In genomic region chr7:36749282-36749960, GRCh38 we compare ENCODE assay signal across 16 cellular contexts. TPM values are rescaled to one million over a fixed set of nuclear protein-coding genes. Genes with fewer than 3 reads are reported as not detected.
A peak's percentile ranks its signal among the peaks of the same experiment; 100 is the strongest.
DNase-seq lines count a peak whose midpoint lies in the region; ATAC-seq and TF ChIP-seq lines count a peak whose summit lies in the region.
"Had no signal": no experiment of that assay in that cellular context is flagged by ENCODE, and none has a peak within 500 bp of the region (broad histone marks: within the 10 kb centered on the region; RNA-seq: fewer than 3 reads in every experiment).

No MANE protein-coding gene starts in this region.

- H3K36me3 Mint-ChIP-seq in activated naive CD4-positive, alpha-beta T cell treated with anti-CD3 and anti-CD28 coated beads, Interleukin-2, amount 50 U/mL, for 72 hours, result peaks cover 4 to 11% of the 10 kb centered on the region in 2 donors
- H3K36me3 Mint-ChIP-seq in activated naive CD4-positive, alpha-beta T cell treated with anti-CD3 and anti-CD28 coated beads for 36 hours (ENCODE audit: low read depth), result no peaks in the 10 kb centered on the region
- H3K36me3 Mint-ChIP-seq in activated T-cell treated with anti-CD3 and anti-CD28 coated beads, Interleukin-2, amount 50 U/mL, for 24 hours (ENCODE audit: low read depth), result no peaks in the 10 kb centered on the region
- H3K36me3 Mint-ChIP-seq: type B pancreatic cell had no signal

- peak; percentile 40 to 65 for ATAC-seq in activated naive CD4-positive, alpha-beta T cell treated with anti-CD3 and anti-CD28 coated beads, Interleukin-2, amount 50 U/mL, for 72 hours
- ATAC-seq in sciatic nerve, result peak; percentile 38
- no peak for ATAC-seq in HG02870 (IDR thresholded peaks at IDR 0.05; ENCODE audit: unreplicated experiment)
- ATAC-seq: SK-N-SH treated with all-trans-retinoic acid at 6 μM for 48 hours had no signal

- H3K4me1 Mint-ChIP-seq in activated naive CD4-positive, alpha-beta T cell treated with anti-CD3 and anti-CD28 coated beads for 36 hours (ENCODE audit: low read depth), result peaks cover 15% of the 10 kb centered on the region
- peaks cover 35% of the 10 kb centered on the region for H3K4me1 Mint-ChIP-seq in activated T-cell treated with anti-CD3 and anti-CD28 coated beads, Interleukin-2, amount 50 U/mL, for 24 hours (ENCODE audit: low read depth)

- no peak for TF ChIP-seq CTCF in fibroblast of mammary gland (conservative IDR thresholded peaks at IDR 0.05; ENCODE audit: control insufficient read depth, insufficient read depth, low read depth, low read length)

- intact Hi-C loops in activated naive CD4-positive, alpha-beta T cell treated with anti-CD3 and anti-CD28 coated beads for 36 hours (cut with micrococcal nuclease), result no loop called here
- intact Hi-C loops in sciatic nerve (cut with DNase I), result no loop called here

- CTCF ChIA-PET in activated naive CD4-positive, alpha-beta T cell treated with anti-CD3 and anti-CD28 coated beads for 36 hours (lab: Charles Lee), result no interaction called here

- no peak overlapping the region for H3K27ac Mint-ChIP-seq in activated naive CD4-positive, alpha-beta T cell treated with anti-CD3 and anti-CD28 coated beads, Interleukin-2, amount 50 U/mL, for 72 hours
- H3K27ac Mint-ChIP-seq in activated naive CD4-positive, alpha-beta T cell treated with anti-CD3 and anti-CD28 coated beads for 36 hours, result no peak overlapping the region
- no peak overlapping the region for H3K27ac Mint-ChIP-seq in activated T-cell treated with anti-CD3 and anti-CD28 coated beads, Interleukin-2, amount 50 U/mL, for 24 hours
- H3K27ac Mint-ChIP-seq: type B pancreatic cell had no signal

- no peaks in the 10 kb centered on the region for H3K9me3 Mint-ChIP-seq in activated naive CD4-positive, alpha-beta T cell treated with anti-CD3 and anti-CD28 coated beads, Interleukin-2, amount 50 U/mL, for 72 hours
- no peaks in the 10 kb centered on the region for H3K9me3 Mint-ChIP-seq in activated naive CD4-positive, alpha-beta T cell treated with anti-CD3 and anti-CD28 coated beads for 36 hours
- H3K9me3 Mint-ChIP-seq in activated T-cell treated with anti-CD3 and anti-CD28 coated beads, Interleukin-2, amount 50 U/mL, for 24 hours, result no peaks in the 10 kb centered on the region
- H3K9me3 Mint-ChIP-seq: central memory CD8-positive, alpha-beta T cell; type B pancreatic cell had no signal

- H3K4me3 ChIP-seq in fibroblast of mammary gland (ENCODE audit: control insufficient read depth, low read depth, low read length), result no peak overlapping the region
- H3K4me3 ChIP-seq: GM23248 had no signal

- H3K4me3 Mint-ChIP-seq in activated naive CD4-positive, alpha-beta T cell treated with anti-CD3 and anti-CD28 coated beads for 36 hours, result no peak overlapping the region
- no peak overlapping the region for H3K4me3 Mint-ChIP-seq in activated T-cell treated with anti-CD3 and anti-CD28 coated beads, Interleukin-2, amount 50 U/mL, for 24 hours
- H3K4me3 Mint-ChIP-seq: type B pancreatic cell had no signal

- no peak for DNase-seq in activated naive CD4-positive, alpha-beta T cell treated with anti-CD3 and anti-CD28 coated beads, Interleukin-2, amount 50 U/mL, for 72 hours (ENCODE audit: low spot score in 2 of 2)
- no peak for DNase-seq in activated naive CD4-positive, alpha-beta T cell treated with anti-CD3 and anti-CD28 coated beads for 36 hours
- peak; percentile 98 for DNase-seq in SIG-M5 treated with dmso at 0.1 percent for 504 hours (lab: John Stamatoyannopoulos, UW; ENCODE audit: unreplicated experiment)
- DNase-seq in fibroblast of mammary gland (ENCODE audit: low read depth), result peak; percentile 42
- DNase-seq in sciatic nerve (ENCODE audit: low spot score), result no peak
- DNase-seq in NCI-H524 (lab: John Stamatoyannopoulos, UW), result no peak
- DNase-seq in activated T-cell treated with anti-CD3 and anti-CD28 coated beads, Interleukin-2, amount 50 U/mL, for 24 hours, result no peak
- DNase-seq: activated CD4-positive, alpha-beta T cell treated with anti-CD3 and anti-CD28 coated beads for 4 hours; Caco-2; GM23248; NCI-H146; NCI-H748 treated with DMSO at 0.1 percent for 48 hours had no signal

- no peaks in the 10 kb centered on the region for H3K27me3 Mint-ChIP-seq in activated naive CD4-positive, alpha-beta T cell treated with anti-CD3 and anti-CD28 coated beads for 36 hours (ENCODE audit: low read depth)
- H3K27me3 Mint-ChIP-seq in activated T-cell treated with anti-CD3 and anti-CD28 coated beads, Interleukin-2, amount 50 U/mL, for 24 hours, result no peaks in the 10 kb centered on the region
- H3K27me3 Mint-ChIP-seq: central memory CD8-positive, alpha-beta T cell; type B pancreatic cell had no signal

RNA-seq across cellular contexts. Expression of gene AOAH, which starts 25.1 kb away (rescaled TPM):
- 1 to 10 TPM; 5.2 to 6.0 TPM for total RNA-seq in activated naive CD4-positive, alpha-beta T cell treated with anti-CD3 and anti-CD28 coated beads, Interleukin-2, amount 50 U/mL, for 72 hours
- total RNA-seq in activated naive CD4-positive, alpha-beta T cell treated with anti-CD3 and anti-CD28 coated beads for 36 hours, result 1 to 10 TPM in 1 of 2 experiments, under 1 TPM in 1; 0.67 to 1.2 TPM
- 20.6 TPM for total RNA-seq in sciatic nerve
- total RNA-seq: Caco-2, GM23248 had no signal

Comparison
In these comparisons a context has a peak if more than half of its experiments do, and no peak if none do; other contexts are left out.
1. DNase-seq: peak in SIG-M5 treated with dmso at 0.1 percent for 504 hours (single experiment) and fibroblast of mammary gland (single experiment); none in activated naive CD4-positive, alpha-beta T cell treated with anti-CD3 and anti-CD28 coated beads, Interleukin-2, amount 50 U/mL, for 72 hours (0 of 2), activated naive CD4-positive, alpha-beta T cell treated with anti-CD3 and anti-CD28 coated beads for 36 hours (single experiment), sciatic nerve (single experiment), NCI-H524 (0 of 2) and activated T-cell treated with anti-CD3 and anti-CD28 coated beads, Interleukin-2, amount 50 U/mL, for 24 hours (single experiment).